ENCODE assay signal across 20 cellular contexts in the genomic region with DNA sequence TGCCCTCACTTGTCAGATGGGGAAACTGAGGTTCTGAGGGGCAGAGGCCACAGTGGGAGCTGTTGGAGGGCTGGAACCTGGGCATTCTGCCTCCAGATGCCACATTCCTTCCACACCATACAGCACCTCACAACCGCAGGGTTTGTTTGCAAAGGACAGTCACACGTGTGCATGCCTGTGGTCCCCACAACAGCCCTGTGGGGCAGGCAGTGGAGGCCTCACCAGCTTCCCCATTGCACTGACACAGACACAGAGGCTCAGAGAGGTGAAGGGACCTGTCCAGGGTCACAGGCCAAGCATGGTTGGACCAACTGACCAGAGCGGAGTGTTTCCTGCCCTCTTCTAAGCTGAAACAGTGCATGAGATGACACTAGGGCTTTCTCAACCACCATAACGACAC.
A peak's percentile ranks its signal among the peaks of the same experiment; 100 is the strongest.
DNase-seq lines count a peak whose midpoint lies in the region; ATAC-seq, FAIRE-seq and TF ChIP-seq lines count a peak whose summit lies in the region.
"Had no signal": no experiment of that assay in that cellular context is flagged by ENCODE, and none has a peak within 500 bp of the region (broad histone marks: within the 10 kb centered on the region; RNA-seq: fewer than 3 reads in every experiment).

No MANE protein-coding gene starts in this region.

- peaks cover 5% of the 10 kb centered on the region for H3K27me3 ChIP-seq in bronchial epithelial cell (ENCODE audit: control insufficient read depth, insufficient read depth, low read length)
- H3K27me3 ChIP-seq: brain microvascular endothelial cell, SJSA1 had no signal

- no peaks in the 10 kb centered on the region for H3K36me3 Mint-ChIP-seq in stimulated activated effector memory CD8-positive, alpha-beta T cell treated with anti-CD3 and anti-CD28 coated beads, Interleukin-12 subunit alpha, Interleukin-12 subunit beta, amount 100 ng/mL, for 72 hours

- H3K27ac Mint-ChIP-seq in stimulated activated effector memory CD8-positive, alpha-beta T cell treated with anti-CD3 and anti-CD28 coated beads, Interleukin-12 subunit alpha, Interleukin-12 subunit beta, amount 100 ng/mL, for 72 hours = peak overlapping the region; percentile 53
- H3K27ac Mint-ChIP-seq: dendritic cell treated with granulocyte-macrophage colony-stimulating factor and Interleukin-4, amounts not matched to agents 40 ng/mL and 50 ng/mL, for 4 days had no signal

- no peak overlapping the region for H3K4me3 ChIP-seq in bronchial epithelial cell (ENCODE audit: low read depth, low read length)
- H3K4me3 ChIP-seq: A549, SJSA1 had no signal

- peak; percentile 18 for FAIRE-seq in bronchial epithelial cell (lab: Jason Lieb, UNC)
- FAIRE-seq: A549 had no signal

- H3K9me3 Mint-ChIP-seq in stimulated activated effector memory CD8-positive, alpha-beta T cell treated with anti-CD3 and anti-CD28 coated beads, Interleukin-12 subunit alpha, Interleukin-12 subunit beta, amount 100 ng/mL, for 72 hours = no peaks in the 10 kb centered on the region
- H3K9me3 Mint-ChIP-seq: dendritic cell treated with granulocyte-macrophage colony-stimulating factor and Interleukin-4, amounts not matched to agents 40 ng/mL and 50 ng/mL, for 4 days had no signal

- ATAC-seq in stimulated activated effector memory CD8-positive, alpha-beta T cell treated with anti-CD3 and anti-CD28 coated beads, Interleukin-12 subunit alpha, Interleukin-12 subunit beta, amount 100 ng/mL, for 72 hours = peak; percentile 59
- ATAC-seq in GM18907 (IDR thresholded peaks at IDR 0.05; ENCODE audit: unreplicated experiment) (no peak), HG02970 (IDR thresholded peaks at IDR 0.05; ENCODE audit: low FRiP score, unreplicated experiment) (no peak)
- ATAC-seq: A549, left ventricle myocardium superior had no signal

- H3K4me3 Mint-ChIP-seq in stimulated activated effector memory CD8-positive, alpha-beta T cell treated with anti-CD3 and anti-CD28 coated beads, Interleukin-12 subunit alpha, Interleukin-12 subunit beta, amount 100 ng/mL, for 72 hours = no peak overlapping the region
- H3K4me3 Mint-ChIP-seq: dendritic cell treated with granulocyte-macrophage colony-stimulating factor and Interleukin-4, amounts not matched to agents 40 ng/mL and 50 ng/mL, for 4 days had no signal

- TF ChIP-seq CTCF in bronchial epithelial cell (IDR thresholded peaks at IDR 0.05; ENCODE audit: insufficient read depth, low read length, severe bottlenecking) = no peak

- DNase-seq in activated gamma-delta T cell treated with Interleukin-2 at 50 U/mL for 16 hours (peak; percentile 14), activated gamma-delta T cell (lab: John Stamatoyannopoulos, UW) (no peak), M059J (ENCODE audit: low read depth) (peak; percentile 15), bronchial epithelial cell (ENCODE audit: low read depth) (no peak), mucosa of gallbladder (ENCODE audit: low spot score) (no peak)
- DNase-seq in stimulated activated effector memory CD8-positive, alpha-beta T cell treated with anti-CD3 and anti-CD28 coated beads, Interleukin-12 subunit alpha, Interleukin-12 subunit beta, amount 100 ng/mL, for 72 hours (ENCODE audit: low spot score in 2 of 2) = no peak
- DNase-seq: activated CD8-positive, alpha-beta memory T cell treated with anti-CD3 and anti-CD28 coated beads for 24 hours; brain microvascular endothelial cell; DMS 273 treated with DMSO at 0.1 percent for 48 hours; left ventricle myocardium superior; NCI-H1694; NCI-H526 treated with DMSO at 0.1 percent for 48 hours; nucleus accumbens; stimulated activated CD8-positive, alpha-beta memory T cell treated with anti-CD3 and anti-CD28 coated beads, Interleukin-4, amount 100 ng/mL, for 48 hours; substantia nigra had no signal

- no peaks in the 10 kb centered on the region for H3K36me3 ChIP-seq in bronchial epithelial cell (ENCODE audit: control insufficient read depth, insufficient read depth, low read length)
- H3K36me3 ChIP-seq: brain microvascular endothelial cell, SJSA1 had no signal

- H3K4me1 Mint-ChIP-seq in stimulated activated effector memory CD8-positive, alpha-beta T cell treated with anti-CD3 and anti-CD28 coated beads, Interleukin-12 subunit alpha, Interleukin-12 subunit beta, amount 100 ng/mL, for 72 hours = peaks cover 60% of the 10 kb centered on the region

Comparison
In these comparisons a context has a peak if more than half of its experiments do, and no peak if none do; other contexts are left out.
1. DNase-seq: peak in activated gamma-delta T cell treated with Interleukin-2 at 50 U/mL for 16 hours (single experiment) and M059J (single experiment); none in activated gamma-delta T cell (single experiment), bronchial epithelial cell (single experiment), stimulated activated effector memory CD8-positive, alpha-beta T cell treated with anti-CD3 and anti-CD28 coated beads, Interleukin-12 subunit alpha, Interleukin-12 subunit beta, amount 100 ng/mL, for 72 hours (0 of 2) and mucosa of gallbladder (single experiment).